ENCODE assay signal across 12 cellular contexts in genomic region chr10:44293306-44293778, GRCh38.
DNase-seq lines count a peak whose midpoint lies in the region; ATAC-seq and TF ChIP-seq lines count a peak whose summit lies in the region.
"Had no signal": no experiment of that assay in that cellular context is flagged by ENCODE, and none has a peak within 500 bp of the region (broad histone marks: within the 10 kb centered on the region; RNA-seq: fewer than 3 reads in every experiment).

No MANE protein-coding gene starts in this region.

- TF ChIP-seq CTCF in HFFc6 (IDR thresholded peaks at IDR 0.05) (no peak), coronary artery (IDR thresholded peaks at IDR 0.05) (no peak), smooth muscle cell (IDR thresholded peaks at IDR 0.05; ENCODE audit: borderline replicate concordance, insufficient read depth, poor library complexity, severe bottlenecking) (no peak), type B pancreatic cell (conservative IDR thresholded peaks at IDR 0.05) (no peak)

- 44% methylated on average over 26 of the region's 26 CpGs for WGBS in smooth muscle cell (ENCODE audit: low lambda C conversion rate)

- H3K4me2 ChIP-seq in smooth muscle cell = peak overlapping the region; percentile 74
- H3K4me2 ChIP-seq: KMS-11 had no signal

- ATAC-seq in HG02798 (IDR thresholded peaks at IDR 0.05; ENCODE audit: poor library complexity, unreplicated experiment) (no peak), GM18858 (IDR thresholded peaks at IDR 0.05; ENCODE audit: unreplicated experiment) (no peak)

- H3K36me3 Mint-ChIP-seq in HFFc6 (ENCODE audit: low read depth) (no peaks in the 10 kb centered on the region), type B pancreatic cell (no peaks in the 10 kb centered on the region)
- H3K36me3 Mint-ChIP-seq: activated naive CD4-positive, alpha-beta T cell treated with anti-CD3 and anti-CD28 coated beads, Interleukin-2, amount 10 ng/mL, durations not matched to agents 7 days and 5 days; CD4-positive, CD25-positive, alpha-beta regulatory T cell had no signal

- H3K79me2 ChIP-seq in smooth muscle cell (ENCODE audit: low read depth) = no peaks in the 10 kb centered on the region

- H3K27ac Mint-ChIP-seq in HFFc6 (no peak overlapping the region; the same call in 1 of the 2 replicates), type B pancreatic cell (no peak overlapping the region)
- H3K27ac Mint-ChIP-seq: activated naive CD4-positive, alpha-beta T cell treated with anti-CD3 and anti-CD28 coated beads, Interleukin-2, amount 10 ng/mL, durations not matched to agents 7 days and 5 days; CD4-positive, CD25-positive, alpha-beta regulatory T cell had no signal

- H3K27ac ChIP-seq in coronary artery (peak overlapping the region; percentile 69 to 74), layer of hippocampus (ENCODE audit: low read depth, low read length) (peak overlapping the region; percentile 41), smooth muscle cell (ENCODE audit: low read depth) (peak overlapping the region; percentile 70)
- H3K27ac ChIP-seq: KMS-11 had no signal

- H3F3A ChIP-seq in smooth muscle cell (ENCODE audit: low read depth) = no peaks in the 10 kb centered on the region

- H3K9me3 ChIP-seq in smooth muscle cell (replicated peaks; ENCODE audit: low read depth) = no peaks in the 10 kb centered on the region

- H3K9me3 Mint-ChIP-seq in HFFc6 = no peaks in the 10 kb centered on the region
- H3K9me3 Mint-ChIP-seq in type B pancreatic cell = no peaks in the 10 kb centered on the region
- H3K9me3 Mint-ChIP-seq: activated naive CD4-positive, alpha-beta T cell treated with anti-CD3 and anti-CD28 coated beads, Interleukin-2, amount 10 ng/mL, durations not matched to agents 7 days and 5 days had no signal

- H3K9ac ChIP-seq in smooth muscle cell (ENCODE audit: low read depth) = peak overlapping the region; percentile 56
- H3K9ac ChIP-seq: KMS-11 had no signal

- H3K27me3 Mint-ChIP-seq in HFFc6 (ENCODE audit: insufficient read depth) = peaks cover 1% of the 10 kb centered on the region; the same call in 1 of the 2 replicates
- H3K27me3 Mint-ChIP-seq in type B pancreatic cell = peaks cover 22% of the 10 kb centered on the region
- H3K27me3 Mint-ChIP-seq: CD4-positive, CD25-positive, alpha-beta regulatory T cell had no signal

- H3K36me3 ChIP-seq in smooth muscle cell (ENCODE audit: low read depth) = no peaks in the 10 kb centered on the region

- peak overlapping the region; percentile 68 for H2AFZ ChIP-seq in smooth muscle cell (ENCODE audit: low read depth)

- peak overlapping the region; percentile 46 for H3K4me3 ChIP-seq in coronary artery
- peak overlapping the region; percentile 19 for H3K4me3 ChIP-seq in smooth muscle cell

- H3K4me1 ChIP-seq in smooth muscle cell (ENCODE audit: low read depth) = peaks cover 15% of the 10 kb centered on the region

- peaks cover 6% of the 10 kb centered on the region for H3K4me1 Mint-ChIP-seq in HFFc6 (ENCODE audit: low read depth)
- H3K4me1 Mint-ChIP-seq in type B pancreatic cell (ENCODE audit: unreplicated experiment) = peaks cover 10% of the 10 kb centered on the region
- H3K4me1 Mint-ChIP-seq: activated naive CD4-positive, alpha-beta T cell treated with anti-CD3 and anti-CD28 coated beads, Interleukin-2, amount 10 ng/mL, durations not matched to agents 7 days and 5 days; CD4-positive, CD25-positive, alpha-beta regulatory T cell had no signal

- DNase-seq in HFFc6 (no peak), coronary artery (ENCODE audit: low spot score) (no peak), smooth muscle cell (lab: John Stamatoyannopoulos, UW; ENCODE audit: unreplicated experiment) (no peak), islet precursor cell (no peak), type B pancreatic cell (ENCODE audit: extremely low spot score, unreplicated experiment) (no peak)
- DNase-seq: activated naive CD4-positive, alpha-beta T cell treated with anti-CD3 and anti-CD28 coated beads, Interleukin-2, amount 10 ng/mL, durations not matched to agents 7 days and 5 days; CD4-positive, CD25-positive, alpha-beta regulatory T cell; NCI-H510A had no signal

- H4K20me1 ChIP-seq in smooth muscle cell (ENCODE audit: low read depth) = no peaks in the 10 kb centered on the region

- no peaks in the 10 kb centered on the region for H3K27me3 ChIP-seq in layer of hippocampus (ENCODE audit: control insufficient read depth, insufficient read depth, low read length)
- no peaks in the 10 kb centered on the region for H3K27me3 ChIP-seq in smooth muscle cell (ENCODE audit: low read depth)

- H3K4me3 Mint-ChIP-seq in HFFc6 = 0 out of 2 replicates have a peak overlapping the region, but pooled peaks have one; percentile 17
- H3K4me3 Mint-ChIP-seq in type B pancreatic cell = no peak overlapping the region
- H3K4me3 Mint-ChIP-seq: activated naive CD4-positive, alpha-beta T cell treated with anti-CD3 and anti-CD28 coated beads, Interleukin-2, amount 10 ng/mL, durations not matched to agents 7 days and 5 days; CD4-positive, CD25-positive, alpha-beta regulatory T cell had no signal
